In genomic region chr10:10605551-10606081, GRCh38 we compare ENCODE assay signal across 13 cellular contexts.
DNase-seq lines count a peak whose midpoint lies in the region; ATAC-seq, FAIRE-seq and TF ChIP-seq lines count a peak whose summit lies in the region.
"Had no signal": no experiment of that assay in that cellular context is flagged by ENCODE, and none has a peak within 500 bp of the region (broad histone marks: within the 10 kb centered on the region; RNA-seq: fewer than 3 reads in every experiment).

No MANE protein-coding gene starts in this region.

- no peaks in the 10 kb centered on the region for H3K9me3 ChIP-seq in endothelial cell of umbilical vein (replicated peaks; ENCODE audit: control insufficient read depth, insufficient read depth, low read length)
- no peaks in the 10 kb centered on the region for H3K9me3 ChIP-seq in mucosa of descending colon
- H3K9me3 ChIP-seq in uterus: no peaks in the 10 kb centered on the region
- H3K9me3 ChIP-seq: A549 had no signal

- H3K27me3 ChIP-seq in endothelial cell of umbilical vein (ENCODE audit: control insufficient read depth in 2 of 2, insufficient read depth in 2 of 2, low read length in 2 of 2) (peaks cover 0 to 8% of the 10 kb centered on the region in 2 experiments), uterus (no peaks in the 10 kb centered on the region)

- H3K27ac ChIP-seq in endothelial cell of umbilical vein (ENCODE audit: insufficient read depth, low read depth, low read length): no peak overlapping the region
- H3K27ac ChIP-seq in uterus: peak overlapping the region; percentile 85 to 88
- H3K27ac ChIP-seq: A549 had no signal

- TF ChIP-seq POLR2A in endothelial cell of umbilical vein (IDR thresholded peaks at IDR 0.05; ENCODE audit: low read depth, low read length): no peak
- TF ChIP-seq POLR2A in uterus (IDR thresholded peaks at IDR 0.05): no peak

- intact Hi-C loops in Right ventricle myocardium inferior (cut with DNase I): no loop called here
- intact Hi-C loops in cardiac septum (cut with DNase I): no loop called here
- intact Hi-C loops in endothelial cell of umbilical vein (cut with micrococcal nuclease): no loop called here
- intact Hi-C loops in mucosa of descending colon (cut with DNase I, micrococcal nuclease): no loop called here
- intact Hi-C loops in uterus (cut with DNase I; ENCODE audit: low total_unique reads): no loop called here

- no peaks in the 10 kb centered on the region for H3K9me1 ChIP-seq in endothelial cell of umbilical vein (replicated peaks; ENCODE audit: control insufficient read depth, extremely low read depth, insufficient read depth, low read length)

- no peaks in the 10 kb centered on the region for H4K20me1 ChIP-seq in endothelial cell of umbilical vein (replicated peaks; ENCODE audit: control insufficient read depth, extremely low read depth, insufficient read depth, low read length)

- no peak overlapping the region for H3K9ac ChIP-seq in endothelial cell of umbilical vein (replicated peaks; ENCODE audit: extremely low read depth, insufficient read depth, low read length)

- FAIRE-seq in endothelial cell of umbilical vein (lab: Jason Lieb, UNC): no peak
- FAIRE-seq: A549, GM19239 had no signal

- H3K79me2 ChIP-seq in endothelial cell of umbilical vein (ENCODE audit: control insufficient read depth, insufficient read depth, low read length): no peaks in the 10 kb centered on the region

- CTCF ChIA-PET in endothelial cell of umbilical vein (lab: Charles Lee): no interaction called here

- DNase-seq in Right ventricle myocardium inferior (ENCODE audit: missing footprints): no peak
- DNase-seq in cardiac septum (ENCODE audit: low spot score): no peak
- DNase-seq in endothelial cell of umbilical vein (ENCODE audit: low read depth, low spot score): peak; percentile 13
- peak in 1 of 3 donors; percentile 25 for DNase-seq in mucosa of descending colon
- DNase-seq in uterus: peak; percentile 40 to 76
- DNase-seq in A172 (ENCODE audit: low spot score): no peak
- DNase-seq: activated effector memory CD4-positive, alpha-beta T cell treated with anti-CD3 and anti-CD28 coated beads, Interleukin-2, amount 50 U/mL, for 16 hours; effector memory CD4-positive, alpha-beta T cell; NCI-H2029 treated with DMSO at 0.1 percent for 48 hours had no signal

- TF ChIP-seq CTCF in endothelial cell of umbilical vein (IDR thresholded peaks at IDR 0.05; ENCODE audit: extremely low read depth in 1 of 2, insufficient read depth in 1 of 2, low read depth in 1 of 2, low read length in 2 of 2): no peak
- TF ChIP-seq CTCF in mucosa of descending colon (IDR thresholded peaks at IDR 0.05): no peak
- TF ChIP-seq CTCF in uterus (IDR thresholded peaks at IDR 0.05): no peak

- POLR2A ChIA-PET in endothelial cell of umbilical vein (lab: Charles Lee): no interaction called here

- ATAC-seq in Right ventricle myocardium inferior: peak; percentile 93
- ATAC-seq in mucosa of descending colon: peak; percentile 93
- no peak for ATAC-seq in HG03439 (IDR thresholded peaks at IDR 0.05; ENCODE audit: unreplicated experiment)
- no peak for ATAC-seq in GM18858 (IDR thresholded peaks at IDR 0.05; ENCODE audit: unreplicated experiment)
- ATAC-seq: A549 had no signal

- H3K4me3 ChIP-seq in endothelial cell of umbilical vein (replicated peaks in 1 of 3; ENCODE audit: insufficient read depth in 1 of 3, low read depth in 1 of 3, low read length in 3 of 3): no peak overlapping the region
- H3K4me3 ChIP-seq in mucosa of descending colon: no peak overlapping the region
- no peak overlapping the region for H3K4me3 ChIP-seq in uterus
- H3K4me3 ChIP-seq: A549 had no signal

- dilution Hi-C loops in endothelial cell of umbilical vein (cut with MboI; ENCODE audit: extremely low pct_ligation_motif_present, low sequenced_read_pairs): no loop called here

- BruUV-seq in endothelial cell of umbilical vein (replicated peaks; lab: Mats Ljungman, UMichigan): no TSS peak

- no peaks in the 10 kb centered on the region for H3K36me3 ChIP-seq in endothelial cell of umbilical vein (ENCODE audit: control insufficient read depth in 2 of 2, extremely low read depth in 1 of 2, insufficient read depth in 2 of 2, low read length in 2 of 2)
- no peaks in the 10 kb centered on the region for H3K36me3 ChIP-seq in mucosa of descending colon (ENCODE audit: low read depth)
- no peaks in the 10 kb centered on the region for H3K36me3 ChIP-seq in uterus

- H3K4me2 ChIP-seq in endothelial cell of umbilical vein (ENCODE audit: insufficient read depth, low read length): no peak overlapping the region
- H3K4me2 ChIP-seq: A549 had no signal

- H3K4me1 ChIP-seq in endothelial cell of umbilical vein (ENCODE audit: control insufficient read depth, extremely low read depth, insufficient read depth, low read length) (no peaks in the 10 kb centered on the region), mucosa of descending colon (ENCODE audit: low read depth) (no peaks in the 10 kb centered on the region), uterus (peaks cover 0 to 10% of the 10 kb centered on the region in 2 donors)
- H3K4me1 ChIP-seq: A549 had no signal

- H2AFZ ChIP-seq in endothelial cell of umbilical vein (ENCODE audit: low read depth, low read length): no peak overlapping the region

TF ChIP-seq in endothelial cell of umbilical vein, 7 proteins besides CTCF, POLR2A, EP300 and RAD21:
- TF ChIP-seq JUN (IDR thresholded peaks at IDR 0.05; ENCODE audit: borderline replicate concordance, insufficient read depth, insufficient read length, low read depth) (no peak), POLR2AphosphoS5 (IDR thresholded peaks at IDR 0.05; ENCODE audit: insufficient read depth, low read depth, low read length) (no peak), GATA2 (IDR thresholded peaks at IDR 0.05; ENCODE audit: insufficient read depth, insufficient read length, low read depth, low read length) (no peak), FOS (IDR thresholded peaks at IDR 0.05; ENCODE audit: borderline replicate concordance, insufficient read depth, low read length) (no peak), MYC (IDR thresholded peaks at IDR 0.05; ENCODE audit: low read depth, low read length) (no peak), EZH2 (IDR thresholded peaks at IDR 0.05; ENCODE audit: borderline replicate concordance, low read depth, low read length, severe bottlenecking) (no peak)
- TF ChIP-seq, protein P1, sequence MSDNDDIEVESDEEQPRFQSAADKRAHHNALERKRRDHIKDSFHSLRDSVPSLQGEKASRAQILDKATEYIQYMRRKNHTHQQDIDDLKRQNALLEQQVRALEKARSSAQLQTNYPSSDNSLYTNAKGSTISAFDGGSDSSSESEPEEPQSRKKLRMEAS (IDR thresholded peaks at IDR 0.05; ENCODE audit: insufficient read depth, insufficient read length): no peak

Comparison
In these comparisons a context has a peak if more than half of its experiments do, and no peak if none do; other contexts are left out.
1. ATAC-seq: peak in Right ventricle myocardium inferior (single experiment) and mucosa of descending colon (single experiment); none in HG03439 (single experiment) and GM18858 (single experiment).
2. DNase-seq: peak in endothelial cell of umbilical vein (single experiment) and uterus (2 of 2); none in Right ventricle myocardium inferior (single experiment), cardiac septum (single experiment) and A172 (single experiment).